ENCODE assay signal across 8 cellular contexts in the genomic region with DNA sequence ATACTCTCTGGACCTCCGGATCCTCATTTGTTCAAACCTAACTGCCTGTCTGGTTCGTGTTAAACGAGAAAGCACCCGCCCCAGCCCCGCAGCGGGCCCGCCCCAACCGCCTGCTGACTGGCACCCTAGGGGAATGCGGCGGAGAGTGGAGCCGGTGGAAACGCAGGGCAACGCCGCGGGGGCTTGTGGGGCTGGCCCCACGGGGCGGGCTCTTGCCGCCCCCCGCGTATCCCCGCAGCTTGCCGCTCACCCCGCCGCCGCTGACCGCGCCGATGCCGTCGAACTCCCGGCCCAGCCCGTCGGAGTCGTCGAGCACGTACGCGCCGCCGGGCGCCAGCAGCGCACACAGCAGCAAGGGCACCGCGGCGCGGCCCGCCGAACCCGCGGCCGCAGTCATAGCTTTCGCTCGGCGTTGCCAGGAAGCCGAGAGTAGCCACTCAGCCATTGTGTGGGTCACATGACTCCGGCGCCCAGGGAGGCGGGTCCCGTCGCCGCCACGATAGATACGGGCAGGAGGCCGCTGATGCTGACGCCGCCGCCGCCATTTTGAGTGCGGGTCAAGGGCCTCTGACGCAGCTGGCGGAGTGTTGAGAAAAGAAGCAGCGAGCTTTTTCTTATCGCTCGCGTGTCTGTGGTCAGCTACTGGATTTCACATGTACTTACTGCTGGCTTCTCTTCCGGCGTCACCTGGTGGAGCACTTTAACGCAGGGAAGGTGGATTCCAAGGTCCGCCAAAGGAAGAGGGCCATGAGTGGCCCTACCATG. TPM values are rescaled to one million over a fixed set of nuclear protein-coding genes. Genes with fewer than 3 reads are reported as not detected.
DNase-seq lines count a peak whose midpoint lies in the region; ATAC-seq and TF ChIP-seq lines count a peak whose summit lies in the region.

Gene GALC (minus strand): TSS at position 463 of the 765 bp plus-strand sequence. CDS start 18 bp downstream, at position 445.

- TF ChIP-seq POLR2A in prostate gland (IDR thresholded peaks at IDR 0.05): peak; percentile 62

- peak; percentile 73 for DNase-seq in GF-D8 (lab: John Stamatoyannopoulos, UW)
- DNase-seq in HEK293T (ENCODE audit: extremely low spot score): peak; percentile 42
- DNase-seq in NCI-H1105 treated with DMSO at 0.1 percent for 48 hours (lab: John Stamatoyannopoulos, UW): peak; percentile 91
- DNase-seq in T-helper 2 cell: peak; percentile 85 to 99 (median 95)
- DNase-seq in left cardiac atrium: peak; percentile 98
- peak; percentile 92 for DNase-seq in prostate gland (ENCODE audit: low spot score)
- DNase-seq in upper lobe of right lung: peak; percentile 98

- 2% methylated on average over 36 of the region's 79 CpGs for WGBS in prostate gland

- ATAC-seq in left cardiac atrium: peak; percentile 96 to 97
- peak; percentile 92 for ATAC-seq in upper lobe of right lung

- TF ChIP-seq CTCF in prostate gland (IDR thresholded peaks at IDR 0.05) (peak in 1 of 4 experiments; percentile 6), upper lobe of right lung (IDR thresholded peaks at IDR 0.05) (no peak)

- no peaks in the 10 kb centered on the region for H3K9me3 ChIP-seq in prostate gland
- no peaks in the 10 kb centered on the region for H3K9me3 ChIP-seq in upper lobe of right lung

- CTCF ChIA-PET in HEK293T (lab: Yijun Ruan, JAX): no interaction called here

- H3K4me3 ChIP-seq in prostate gland: peak within 1 kb of the TSS; percentile 75 to 87
- H3K4me3 ChIP-seq in upper lobe of right lung: peak within 1 kb of the TSS; percentile 70

- POLR2A ChIA-PET in HEK293T (lab: Yijun Ruan, JAX): no interaction called here

- H3K4me1 ChIP-seq in prostate gland (replicated peaks): peaks cover 6% of the 10 kb centered on the region
- H3K4me1 ChIP-seq in upper lobe of right lung: peaks cover 13% of the 10 kb centered on the region

- H3K27ac ChIP-seq in angular gyrus (ENCODE audit: low read depth, low read length): peak within 1 kb of the TSS; percentile 99
- H3K27ac ChIP-seq in prostate gland: peak within 1 kb of the TSS; percentile 87 to 88
- peak within 1 kb of the TSS; percentile 96 for H3K27ac ChIP-seq in upper lobe of right lung

- no peaks in the 10 kb centered on the region for H3K36me3 ChIP-seq in prostate gland
- H3K36me3 ChIP-seq in upper lobe of right lung: no peaks in the 10 kb centered on the region

- intact Hi-C loops in left cardiac atrium (cut with DNase I) (no loop called here), prostate gland (cut with DNase I) (no loop called here), upper lobe of right lung (cut with DNase I) (no loop called here)

- no peaks in the 10 kb centered on the region for H3K27me3 ChIP-seq in prostate gland (replicated peaks; ENCODE audit: insufficient read depth)
- H3K27me3 ChIP-seq in upper lobe of right lung: no peaks in the 10 kb centered on the region

TF ChIP-seq in HEK293T, 16 proteins besides CTCF, POLR2A, EP300 and RAD21:
- TF ChIP-seq SP1 (IDR thresholded peaks at IDR 0.05) (no peak), L3MBTL2 (conservative IDR thresholded peaks at IDR 0.05) (peak; percentile 62; the same call in 1 of the 2 replicates)

RNA-seq across cellular contexts. Expression of gene GALC, which starts in this region (rescaled TPM):
- total RNA-seq in left cardiac atrium: 10 to 100 TPM; 17.1 to 18.9 TPM
- 10 to 100 TPM; 29.4 to 85.9 TPM for total RNA-seq in prostate gland
- total RNA-seq in upper lobe of right lung: 47.4 TPM

Comparison
In these comparisons a context has a peak if more than half of its experiments do, and no peak if none do; other contexts are left out.
1. Peak in every context shown above with its lines: DNase-seq, ATAC-seq, H3K4me3 ChIP-seq and H3K27ac ChIP-seq.
2. DNase-seq: peak in every context shown above with its lines; median percentile 98 in left cardiac atrium; 98 in upper lobe of right lung; 95 in T-helper 2 cell; 92 in prostate gland; 91 in NCI-H1105 treated with DMSO at 0.1 percent for 48 hours; 73 in GF-D8; 42 in HEK293T.